Comparison of ENCODE assay signal across 8 cellular contexts in the genomic region with DNA sequence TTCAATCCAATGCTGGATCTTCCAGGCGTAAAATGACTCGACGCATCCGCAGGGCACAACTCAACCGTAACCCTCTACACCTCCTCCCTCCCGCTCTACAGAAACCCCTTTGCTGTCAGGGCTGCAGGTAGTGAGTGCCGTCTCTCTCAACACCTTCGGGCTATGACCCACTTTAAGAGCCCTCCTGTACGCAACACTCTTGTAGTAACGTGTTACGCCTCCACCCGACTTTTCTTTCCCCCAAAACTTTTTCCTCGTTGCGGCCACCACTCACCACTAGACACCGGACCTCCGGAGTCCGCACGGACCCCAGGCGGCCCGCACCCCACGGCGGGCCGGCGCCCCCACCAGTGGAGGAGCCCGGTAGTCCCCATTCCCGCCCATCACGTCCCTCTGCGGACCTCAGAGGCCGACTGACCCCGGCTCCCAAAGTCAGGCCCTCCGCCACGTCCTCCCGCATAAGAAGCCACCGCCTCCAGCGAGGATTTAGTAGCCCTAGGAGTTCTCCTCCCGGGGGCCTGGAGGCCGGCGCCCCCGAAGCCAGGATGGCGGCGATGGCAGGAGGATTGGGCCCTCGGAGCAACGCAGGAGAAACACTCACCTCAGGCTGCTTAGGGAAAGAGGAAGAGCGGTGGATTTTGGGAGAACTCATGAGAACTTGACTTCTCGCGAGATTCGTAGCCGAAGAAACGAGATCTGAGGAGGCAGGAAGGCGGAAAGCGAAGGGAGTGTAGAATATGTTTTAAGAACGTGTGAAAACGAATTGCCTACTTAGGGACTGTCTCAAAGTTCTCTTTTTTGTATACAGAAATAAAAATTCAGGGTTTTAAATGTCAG. TPM values are rescaled to one million over a fixed set of nuclear protein-coding genes. Genes with fewer than 3 reads are reported as not detected.
A peak's percentile ranks its signal among the peaks of the same experiment; 100 is the strongest.
DNase-seq lines count a peak whose midpoint lies in the region; ATAC-seq and TF ChIP-seq lines count a peak whose summit lies in the region.

Gene RPL17 (minus strand): TSS at position 609 of the 837 bp plus-strand sequence.

- H3K9me3 ChIP-seq in OCI-LY7 (ENCODE audit: low read length): no peaks in the 10 kb centered on the region

- peaks cover 49% of the 10 kb centered on the region for H3K36me3 ChIP-seq in OCI-LY7 (ENCODE audit: insufficient read depth, low read length)

- peak within 1 kb of the TSS; percentile 89 for H3K27ac ChIP-seq in OCI-LY7 (ENCODE audit: low read depth, low read length, poor library complexity, severe bottlenecking)

- peaks cover 42% of the 10 kb centered on the region for H3K4me1 ChIP-seq in OCI-LY7 (ENCODE audit: insufficient read depth, low read length, poor library complexity, severe bottlenecking)

- ATAC-seq in GM21381 (IDR thresholded peaks at IDR 0.05; ENCODE audit: unreplicated experiment): peak; percentile 74

- peak within 1 kb of the TSS; percentile 99 for H2AFZ ChIP-seq in OCI-LY7 (ENCODE audit: low read length)

- no peak for TF ChIP-seq CTCF in OCI-LY7 (conservative IDR thresholded peaks at IDR 0.05; ENCODE audit: low read length)

- CTCF ChIA-PET in OCI-LY7 (lab: Charles Lee; ENCODE audit: unreplicated experiment): no interaction called here

- intact Hi-C loops in OCI-LY7 (cut with micrococcal nuclease; ENCODE audit: unreplicated experiment): loop anchor here (5.0 kb wide), 1 partner anchor 320 kb away; the partner anchor contains the start of gene ACAA2

- H3K4me3 ChIP-seq in OCI-LY7 (ENCODE audit: low read depth, low read length, poor library complexity, severe bottlenecking): peak within 1 kb of the TSS; percentile 100

- peaks cover 10% of the 10 kb centered on the region; the same call in 1 of the 2 replicates for H4K20me1 ChIP-seq in OCI-LY7 (ENCODE audit: insufficient read depth, low read length)

- peaks cover 32% of the 10 kb centered on the region for H3K79me2 ChIP-seq in OCI-LY7 (ENCODE audit: insufficient read depth, low read depth, low read length)

- POLR2A ChIA-PET in OCI-LY7 (lab: Charles Lee): no interaction called here

- BruUV-seq in OCI-LY7 (replicated peaks; lab: Mats Ljungman, UMichigan): no TSS peak

- peak within 1 kb of the TSS; percentile 92 for H3K4me2 ChIP-seq in OCI-LY7 (ENCODE audit: low read length)

- H3K9me2 ChIP-seq in OCI-LY7 (ENCODE audit: insufficient read depth, low read length): no peaks in the 10 kb centered on the region

- DNase-seq in COLO829 (ENCODE audit: low spot score) (peak; percentile 97), HuH-7.5 (ENCODE audit: low spot score) (peak; percentile 83), OCI-LY7 (ENCODE audit: low spot score) (peak; percentile 95), activated T-cell treated with anti-CD3 and anti-CD28 coated beads for 1 hour (ENCODE audit: low read depth) (peak; percentile 67), epidermal melanocyte (ENCODE audit: insufficient read length, low spot score) (peak; percentile 94), middle frontal gyrus (ENCODE audit: extremely low spot score, low spot score) (peak; percentile 95)
- peak; percentile 44 to 70 for DNase-seq in stimulated activated CD8-positive, alpha-beta memory T cell treated with anti-CD3 and anti-CD28 coated beads, Interleukin-2, amount 100 ng/mL, for 48 hours (ENCODE audit: low read depth in 2 of 2)

RNA-seq across cellular contexts. Expression of gene RPL17, which starts in this region (rescaled TPM):
- 1,122 and 1,135 TPM in 2 replicates for total RNA-seq in OCI-LY7 (2014; rRNA removed; shearing (Covaris generic))
- total RNA-seq in OCI-LY7 (2022): 1,167 and 1,261 TPM in 2 replicates

Comparison
In these comparisons a context has a peak if more than half of its experiments do, and no peak if none do; other contexts are left out.
1. Peak in every context shown above with its lines: DNase-seq, ATAC-seq, H3K4me3 ChIP-seq and H3K27ac ChIP-seq.